ENCODE assay signal across 11 cellular contexts in genomic region chr14:72515779-72516770, GRCh38.
DNase-seq lines count a peak whose midpoint lies in the region; ATAC-seq, FAIRE-seq and TF ChIP-seq lines count a peak whose summit lies in the region.
"Had no signal": no experiment of that assay in that cellular context is flagged by ENCODE, and none has a peak within 500 bp of the region (broad histone marks: within the 10 kb centered on the region; RNA-seq: fewer than 3 reads in every experiment).

No MANE protein-coding gene starts in this region.

- H3K36me3 ChIP-seq in BE2C (no peaks in the 10 kb centered on the region), astrocyte (ENCODE audit: insufficient read depth, low read length) (no peaks in the 10 kb centered on the region), H7 (replicated peaks; ENCODE audit: control insufficient read depth, insufficient read depth, low read length) (no peaks in the 10 kb centered on the region)
- H3K36me3 ChIP-seq: sigmoid colon had no signal

- no peak overlapping the region for H3K4me2 ChIP-seq in astrocyte (ENCODE audit: low read length)

- TF ChIP-seq CTCF in BE2C (IDR thresholded peaks at IDR 0.05; ENCODE audit: low read depth, low read length) (0 out of 2 replicates have a peak, but pooled peaks have one; percentile 5), astrocyte (IDR thresholded peaks at IDR 0.05; ENCODE audit: insufficient read depth, low read depth, low read length) (peak; percentile 14)

- H3K4me3 Mint-ChIP-seq in astrocyte (ENCODE audit: unreplicated experiment): no peak overlapping the region

- H3K36me3 Mint-ChIP-seq in astrocyte (ENCODE audit: low read depth, unreplicated experiment): no peaks in the 10 kb centered on the region

- no peak overlapping the region for H2AFZ ChIP-seq in astrocyte (ENCODE audit: low read depth, low read length)

- H3K4me1 ChIP-seq in BE2C: no peaks in the 10 kb centered on the region
- peaks cover 20% of the 10 kb centered on the region for H3K4me1 ChIP-seq in astrocyte (ENCODE audit: insufficient read depth, low read length)

- H3K79me2 ChIP-seq in astrocyte (ENCODE audit: insufficient read depth, low read length): no peaks in the 10 kb centered on the region

- no peak overlapping the region for H3K9ac ChIP-seq in astrocyte (ENCODE audit: low read length)

- no peaks in the 10 kb centered on the region for H4K20me1 ChIP-seq in astrocyte (ENCODE audit: insufficient read depth, low read length)

- H3K9me3 Mint-ChIP-seq in astrocyte (ENCODE audit: unreplicated experiment): peaks cover 8% of the 10 kb centered on the region

- H3K4me1 Mint-ChIP-seq in astrocyte (ENCODE audit: low read depth, unreplicated experiment): peaks cover 28% of the 10 kb centered on the region

- peaks cover 9% of the 10 kb centered on the region for H3K27me3 Mint-ChIP-seq in astrocyte (ENCODE audit: low read depth, unreplicated experiment)
- H3K27me3 Mint-ChIP-seq: memory B cell had no signal

- FAIRE-seq in HTR-8/SVneo (lab: Jason Lieb, UNC) (no peak), astrocyte (lab: Jason Lieb, UNC) (no peak)

- H3K27me3 ChIP-seq in BE2C (peaks cover 4% of the 10 kb centered on the region), astrocyte (ENCODE audit: insufficient read depth, low read length) (peaks cover 7% of the 10 kb centered on the region), H7 (ENCODE audit: control insufficient read depth, insufficient read depth, low read length) (no peaks in the 10 kb centered on the region)
- H3K27me3 ChIP-seq: sigmoid colon had no signal

- intact Hi-C loops in left colon (cut with DNase I, micrococcal nuclease): loop anchor here (2.0 to 5.0 kb wide), 3 partner anchors 386 to 433 kb away; no protein-coding TSS in a partner anchor

- ATAC-seq in left colon: peak; percentile 23

- H3K4me3 ChIP-seq in BE2C (ENCODE audit: low read depth, low read length) (no peak overlapping the region), astrocyte (ENCODE audit: insufficient read depth, low read depth, low read length) (no peak overlapping the region), H7 (ENCODE audit: insufficient read depth, low read depth, low read length) (no peak overlapping the region)
- H3K4me3 ChIP-seq: sigmoid colon had no signal

- H3K27ac Mint-ChIP-seq in astrocyte (ENCODE audit: unreplicated experiment): no peak overlapping the region
- H3K27ac Mint-ChIP-seq: memory B cell had no signal

- no peak overlapping the region for H3K27ac ChIP-seq in astrocyte (ENCODE audit: low read depth, low read length)
- H3K27ac ChIP-seq: sigmoid colon had no signal

- no peaks in the 10 kb centered on the region for H3K9me3 ChIP-seq in BE2C
- no peaks in the 10 kb centered on the region for H3K9me3 ChIP-seq in astrocyte (ENCODE audit: insufficient read depth, low read depth, low read length)
- H3K9me3 ChIP-seq: sigmoid colon had no signal

- DNase-seq in BE2C (no peak), HTR-8/SVneo (ENCODE audit: insufficient read length, low spot score) (peak; percentile 30), astrocyte (ENCODE audit: low read depth) (peak; percentile 40), left colon (peak in 1 of 2 donors; percentile 27), H7 (no peak), NCI-H82 (lab: John Stamatoyannopoulos, UW) (no peak), NCI-H446 (lab: John Stamatoyannopoulos, UW) (no peak)
- no peak for DNase-seq in NK-92 treated with Interleukin-12 subunit alpha and Interleukin-12 subunit beta, amount 100 ng/mL, for 24 hours (lab: John Stamatoyannopoulos, UW)
- DNase-seq: KG1, sigmoid colon had no signal

Comparison
In these comparisons a context has a peak if more than half of its experiments do, and no peak if none do; other contexts are left out.
1. DNase-seq: peak in HTR-8/SVneo (single experiment) and astrocyte (single experiment); none in BE2C (single experiment), H7 (single experiment), NK-92 treated with Interleukin-12 subunit alpha and Interleukin-12 subunit beta, amount 100 ng/mL, for 24 hours (single experiment), NCI-H82 (single experiment) and NCI-H446 (0 of 2).